ENCODE assay signal across 25 cellular contexts in genomic region chr14:78605065-78605762, GRCh38.
DNase-seq lines count a peak whose midpoint lies in the region; ATAC-seq, FAIRE-seq and TF ChIP-seq lines count a peak whose summit lies in the region.
"Had no signal": no experiment of that assay in that cellular context is flagged by ENCODE, and none has a peak within 500 bp of the region (broad histone marks: within the 10 kb centered on the region; RNA-seq: fewer than 3 reads in every experiment).

No MANE protein-coding gene starts in this region.

- H3K36me3 ChIP-seq in astrocyte (ENCODE audit: insufficient read depth, low read length) (no peaks in the 10 kb centered on the region), neural cell (ENCODE audit: insufficient read depth, low read length) (no peaks in the 10 kb centered on the region)

- peaks cover 9% of the 10 kb centered on the region for H3K4me1 ChIP-seq in astrocyte (ENCODE audit: insufficient read depth, low read length)

- H3K9me3 ChIP-seq in astrocyte (ENCODE audit: insufficient read depth, low read depth, low read length) (no peaks in the 10 kb centered on the region), neural cell (ENCODE audit: low read length) (no peaks in the 10 kb centered on the region)
- H3K9me3 ChIP-seq in CD4-positive, alpha-beta T cell (ENCODE audit: control insufficient read depth, low read length) = no peaks in the 10 kb centered on the region

- H3F3A ChIP-seq in neural cell (ENCODE audit: insufficient read depth, low read length, poor library complexity, severe bottlenecking) = no peaks in the 10 kb centered on the region

- H3K27me3 ChIP-seq in astrocyte (ENCODE audit: insufficient read depth, low read length) (no peaks in the 10 kb centered on the region), neural cell (ENCODE audit: insufficient read depth, low read depth, low read length) (no peaks in the 10 kb centered on the region)
- no peaks in the 10 kb centered on the region for H3K27me3 ChIP-seq in CD4-positive, alpha-beta T cell (ENCODE audit: control insufficient read depth, insufficient read depth, low read length)

- FAIRE-seq in astrocyte (lab: Jason Lieb, UNC) = no peak
- FAIRE-seq: GM18507, GM19239 had no signal

- no peak overlapping the region for H3K4me2 ChIP-seq in astrocyte (ENCODE audit: low read length)
- H3K4me2 ChIP-seq in neural cell (ENCODE audit: low read length) = no peak overlapping the region

- no peaks in the 10 kb centered on the region for H4K20me1 ChIP-seq in astrocyte (ENCODE audit: insufficient read depth, low read length)
- H4K20me1 ChIP-seq in neural cell (ENCODE audit: insufficient read depth) = no peaks in the 10 kb centered on the region

- H2AFZ ChIP-seq in astrocyte (ENCODE audit: low read depth, low read length) = no peak overlapping the region
- no peak overlapping the region for H2AFZ ChIP-seq in neural cell (ENCODE audit: low read depth, low read length)

- peaks cover 31% of the 10 kb centered on the region for H3K4me1 Mint-ChIP-seq in astrocyte (ENCODE audit: low read depth, unreplicated experiment)
- no peaks in the 10 kb centered on the region for H3K4me1 Mint-ChIP-seq in CD4-positive, alpha-beta T cell (ENCODE audit: low read depth)
- H3K4me1 Mint-ChIP-seq in activated T-helper 2 cell treated with anti-CD3 and anti-CD28 coated beads, Interferon-gamma antibody, Interleukin-2, Interleukin-4, amounts not matched to agents 10 μg/mL and 5 μg/mL and 100 μg/mL, durations not matched to agents 14 hours and 24 hours and 36 hours (ENCODE audit: low read depth) = no peaks in the 10 kb centered on the region
- H3K4me1 Mint-ChIP-seq: CD8-positive, alpha-beta memory T cell had no signal

- CTCF ChIA-PET in CD4-positive, alpha-beta T cell (lab: Charles Lee) = no interaction called here

- H3K4me3 ChIP-seq in astrocyte (ENCODE audit: insufficient read depth, low read depth, low read length) (no peak overlapping the region), fibroblast of mammary gland (ENCODE audit: control insufficient read depth, low read depth, low read length) (no peak overlapping the region), neural cell (ENCODE audit: low read length) (no peak overlapping the region)

- no peak overlapping the region for H3K27ac Mint-ChIP-seq in astrocyte (ENCODE audit: unreplicated experiment)
- no peak overlapping the region for H3K27ac Mint-ChIP-seq in CD4-positive, alpha-beta T cell
- H3K27ac Mint-ChIP-seq in activated T-helper 2 cell treated with anti-CD3 and anti-CD28 coated beads, Interferon-gamma antibody, Interleukin-2, Interleukin-4, amounts not matched to agents 10 μg/mL and 5 μg/mL and 100 μg/mL, durations not matched to agents 14 hours and 24 hours and 36 hours = no peak overlapping the region
- H3K27ac Mint-ChIP-seq: CD8-positive, alpha-beta memory T cell had no signal

- DNase-seq in EH (ENCODE audit: low read depth) (peak; percentile 15), astrocyte (ENCODE audit: low read depth) (no peak), fibroblast of mammary gland (ENCODE audit: low read depth) (peak; percentile 11)
- no peak for DNase-seq in CD4-positive, alpha-beta T cell
- DNase-seq in activated T-helper 2 cell treated with anti-CD3 and anti-CD28 coated beads, Interferon-gamma antibody, Interleukin-2, Interleukin-4, amounts not matched to agents 10 μg/mL and 5 μg/mL and 100 μg/mL, durations not matched to agents 14 hours and 24 hours and 36 hours (ENCODE audit: low spot score) = no peak
- no peak for DNase-seq in effector CD8-positive, alpha-beta T cell (lab: John Stamatoyannopoulos, UW)
- DNase-seq: 8988T; AML-193; C1 segment of cervical spinal cord; Calu3; CD8-positive, alpha-beta memory T cell; GDM1; H7; KBM-7; MM.1S; NCI-H1048; NCI-H1417 treated with DMSO at 0.1 percent for 48 hours; NCI-H187; NCI-H446 treated with DMSO at 0.1 percent for 48 hours; NCI-H526 treated with DMSO at 0.1 percent for 48 hours; Right ventricle myocardium superior had no signal

- no peaks in the 10 kb centered on the region for H3K79me2 ChIP-seq in astrocyte (ENCODE audit: insufficient read depth, low read length)
- H3K79me2 ChIP-seq in neural cell (replicated peaks; ENCODE audit: insufficient read depth, low read length) = peaks cover 4% of the 10 kb centered on the region

- POLR2A ChIA-PET in CD4-positive, alpha-beta T cell (lab: Charles Lee) = no interaction called here

- H3K27ac ChIP-seq in astrocyte (ENCODE audit: low read depth, low read length) (peak overlapping the region; percentile 64), neural cell (ENCODE audit: low read length) (peak overlapping the region; percentile 22)
- H3K27ac ChIP-seq in CD4-positive, alpha-beta T cell (ENCODE audit: low read depth, low read length) = no peak overlapping the region

- no peak for TF ChIP-seq CTCF in astrocyte (IDR thresholded peaks at IDR 0.05; ENCODE audit: insufficient read depth, low read depth, low read length)
- TF ChIP-seq CTCF in fibroblast of mammary gland (conservative IDR thresholded peaks at IDR 0.05; ENCODE audit: control insufficient read depth, insufficient read depth, low read depth, low read length) = no peak
- no peak for TF ChIP-seq CTCF in neural cell (IDR thresholded peaks at IDR 0.05; ENCODE audit: poor library complexity, severe bottlenecking)
- TF ChIP-seq CTCF in CD4-positive, alpha-beta T cell (IDR thresholded peaks at IDR 0.05) = no peak

- H3K27me3 Mint-ChIP-seq in astrocyte (ENCODE audit: low read depth, unreplicated experiment) = peaks cover 5% of the 10 kb centered on the region
- H3K27me3 Mint-ChIP-seq in CD4-positive, alpha-beta T cell = peaks cover 17% of the 10 kb centered on the region
- no peaks in the 10 kb centered on the region for H3K27me3 Mint-ChIP-seq in activated T-helper 2 cell treated with anti-CD3 and anti-CD28 coated beads, Interferon-gamma antibody, Interleukin-2, Interleukin-4, amounts not matched to agents 10 μg/mL and 5 μg/mL and 100 μg/mL, durations not matched to agents 14 hours and 24 hours and 36 hours (ENCODE audit: low read depth)

- no peaks in the 10 kb centered on the region for H3K9me3 Mint-ChIP-seq in astrocyte (ENCODE audit: unreplicated experiment)
- H3K9me3 Mint-ChIP-seq in CD4-positive, alpha-beta T cell = no peaks in the 10 kb centered on the region
- no peaks in the 10 kb centered on the region for H3K9me3 Mint-ChIP-seq in activated T-helper 2 cell treated with anti-CD3 and anti-CD28 coated beads, Interferon-gamma antibody, Interleukin-2, Interleukin-4, amounts not matched to agents 10 μg/mL and 5 μg/mL and 100 μg/mL, durations not matched to agents 14 hours and 24 hours and 36 hours

- peak; percentile 44 for TF ChIP-seq EP300 in neural cell (conservative IDR thresholded peaks at IDR 0.05; ENCODE audit: poor library complexity, severe bottlenecking)

- H3K9ac ChIP-seq in astrocyte (ENCODE audit: low read length) (no peak overlapping the region), neural cell (ENCODE audit: low read length) (no peak overlapping the region)

- no peaks in the 10 kb centered on the region for H3K9me2 ChIP-seq in neural cell (ENCODE audit: insufficient read depth, low read length)

- ATAC-seq in GM18873 (IDR thresholded peaks at IDR 0.05; ENCODE audit: low FRiP score, unreplicated experiment) = no peak
- no peak for ATAC-seq in CD4-positive, alpha-beta T cell (ENCODE audit: poor library complexity)

- intact Hi-C loops in CD4-positive, alpha-beta T cell (cut with DNase I, micrococcal nuclease) = no loop called here
- intact Hi-C loops in activated T-helper 2 cell treated with anti-CD3 and anti-CD28 coated beads, Interferon-gamma antibody, Interleukin-2, Interleukin-4, amounts not matched to agents 10 μg/mL and 5 μg/mL and 100 μg/mL, durations not matched to agents 14 hours and 24 hours and 36 hours (cut with micrococcal nuclease) = no loop called here

- no peaks in the 10 kb centered on the region for H3K36me3 Mint-ChIP-seq in astrocyte (ENCODE audit: low read depth, unreplicated experiment)
- no peaks in the 10 kb centered on the region for H3K36me3 Mint-ChIP-seq in CD4-positive, alpha-beta T cell (ENCODE audit: low read depth)
- no peaks in the 10 kb centered on the region for H3K36me3 Mint-ChIP-seq in activated T-helper 2 cell treated with anti-CD3 and anti-CD28 coated beads, Interferon-gamma antibody, Interleukin-2, Interleukin-4, amounts not matched to agents 10 μg/mL and 5 μg/mL and 100 μg/mL, durations not matched to agents 14 hours and 24 hours and 36 hours (ENCODE audit: low read depth)
- H3K36me3 Mint-ChIP-seq: CD8-positive, alpha-beta memory T cell had no signal

- TF ChIP-seq RAD21 in neural cell (conservative IDR thresholded peaks at IDR 0.05) = no peak

- H3K4me3 Mint-ChIP-seq in astrocyte (ENCODE audit: unreplicated experiment) = no peak overlapping the region
- H3K4me3 Mint-ChIP-seq in CD4-positive, alpha-beta T cell = no peak overlapping the region
- H3K4me3 Mint-ChIP-seq in activated T-helper 2 cell treated with anti-CD3 and anti-CD28 coated beads, Interferon-gamma antibody, Interleukin-2, Interleukin-4, amounts not matched to agents 10 μg/mL and 5 μg/mL and 100 μg/mL, durations not matched to agents 14 hours and 24 hours and 36 hours (ENCODE audit: low read depth) = no peak overlapping the region
- H3K4me3 Mint-ChIP-seq: CD8-positive, alpha-beta memory T cell had no signal

TF ChIP-seq in neural cell, 6 proteins besides CTCF, POLR2A, EP300 and RAD21 (continues in another document):
- no peak for TF ChIP-seq REST (IDR thresholded peaks at IDR 0.05; ENCODE audit: borderline replicate concordance)

Comparison
In these comparisons a context has a peak if more than half of its experiments do, and no peak if none do; other contexts are left out.
1. DNase-seq: peak in EH (single experiment) and fibroblast of mammary gland (single experiment); none in astrocyte (single experiment), CD4-positive, alpha-beta T cell (0 of 10), activated T-helper 2 cell treated with anti-CD3 and anti-CD28 coated beads, Interferon-gamma antibody, Interleukin-2, Interleukin-4, amounts not matched to agents 10 μg/mL and 5 μg/mL and 100 μg/mL, durations not matched to agents 14 hours and 24 hours and 36 hours (single experiment) and effector CD8-positive, alpha-beta T cell (single experiment).